Comparison of ENCODE assay signal across 8 cellular contexts in the genomic region with DNA sequence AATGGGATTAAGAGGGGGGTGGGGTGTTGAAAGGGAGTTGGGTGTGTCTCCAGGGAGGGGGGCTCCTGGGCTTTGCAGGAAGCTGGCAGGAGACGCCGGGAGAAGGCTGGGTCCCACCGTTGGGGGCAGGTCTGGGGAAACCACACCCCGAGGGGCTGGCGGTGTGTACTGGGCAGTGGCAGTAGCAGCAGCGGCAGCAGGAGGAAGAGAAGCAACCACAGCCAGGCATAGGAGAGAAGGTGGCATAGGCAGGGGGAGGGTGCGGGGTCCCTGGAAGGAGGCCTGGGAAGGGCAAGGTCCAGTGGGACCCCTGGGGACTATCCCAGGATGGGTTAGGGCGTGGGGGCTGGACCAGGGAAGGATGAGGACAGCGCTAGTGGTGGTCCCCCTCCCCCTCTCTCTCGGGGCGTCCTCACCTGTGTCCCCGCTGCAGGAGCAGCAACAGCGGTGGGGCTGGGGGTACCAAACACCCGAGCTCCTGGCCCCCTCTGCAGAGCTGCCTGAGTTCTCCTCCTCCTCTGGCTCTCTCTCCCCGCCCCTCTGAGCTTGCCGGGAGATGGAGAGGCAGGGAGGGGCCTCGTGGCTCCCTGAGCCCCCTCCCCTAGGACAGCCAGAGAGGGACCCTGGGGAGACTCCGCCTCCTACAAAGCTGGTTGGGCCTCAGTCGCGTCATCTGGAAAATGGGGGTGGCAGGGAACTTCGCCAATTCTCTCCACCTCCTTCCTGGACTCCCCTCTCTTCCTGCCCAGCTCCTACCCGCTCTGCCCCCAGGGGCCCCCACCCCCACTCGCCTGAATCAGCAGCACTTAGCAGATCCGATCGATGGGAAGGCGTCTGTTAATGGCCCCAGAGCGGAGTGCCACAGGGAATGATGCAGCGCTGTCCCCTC. TPM values are rescaled to one million over a fixed set of nuclear protein-coding genes. Genes with fewer than 3 reads are reported as not detected.
A peak's percentile ranks its signal among the peaks of the same experiment; 100 is the strongest.
DNase-seq lines count a peak whose midpoint lies in the region; ATAC-seq and TF ChIP-seq lines count a peak whose summit lies in the region.

A gene (minus strand): TSS at position 520 of the 889 bp plus-strand sequence. CDS start 1,573 bp downstream, outside the sequence.

- peaks cover 43% of the 10 kb centered on the region for H3K36me3 Mint-ChIP-seq in Calu3 (ENCODE audit: insufficient read depth, unreplicated experiment)

- H3K9me3 Mint-ChIP-seq in Calu3 (ENCODE audit: low read depth, unreplicated experiment), result no peaks in the 10 kb centered on the region

- CTCF ChIA-PET in Calu3 (lab: Charles Lee), result interaction anchor here (0.6 to 1.6 kb wide), 3 partner anchors 10 to 151 kb away, joined by 3 read pairs; a partner anchor contains a TSS

- no peaks in the 10 kb centered on the region for H3K27me3 Mint-ChIP-seq in Calu3 (ENCODE audit: unreplicated experiment)

- DNase-seq in Calu3 (peak; percentile 82), NCI-H1436 (lab: John Stamatoyannopoulos, UW) (peak; percentile 41), cerebellar cortex (ENCODE audit: low spot score) (peak; percentile 48), kidney glomerular epithelial cell (lab: John Stamatoyannopoulos, UW) (peak; percentile 13), superior temporal gyrus (ENCODE audit: extremely low spot score) (no peak), HPDE6-E6E7 (ENCODE audit: extremely low spot score) (no peak)
- peak; percentile 10 for DNase-seq in stimulated activated naive CD8-positive, alpha-beta T cell treated with anti-CD3 and anti-CD28 coated beads, Interleukin-15, Interleukin-2, amounts not matched to agents 100 U/mL and 50 U/mL, for 24 hours

- peaks cover 21% of the 10 kb centered on the region for H3K4me1 Mint-ChIP-seq in Calu3 (ENCODE audit: low read depth, unreplicated experiment)

- peak within 1 kb of the TSS; percentile 67 for H3K27ac Mint-ChIP-seq in Calu3 (ENCODE audit: unreplicated experiment)

- no TSS peak for BruUV-seq in Calu3 (replicated peaks; lab: Mats Ljungman, UMichigan)

- no peak for TF ChIP-seq CTCF in Calu3 (IDR thresholded peaks at IDR 0.05; ENCODE audit: unreplicated experiment)

- peak; percentile 55 for ATAC-seq in stimulated activated naive CD8-positive, alpha-beta T cell treated with anti-CD3 and anti-CD28 coated beads, Interleukin-15, Interleukin-2, amounts not matched to agents 100 U/mL and 50 U/mL, for 24 hours
- no peak for ATAC-seq in HG02981 (IDR thresholded peaks at IDR 0.05; ENCODE audit: unreplicated experiment)

- intact Hi-C loops in Calu3 (cut with micrococcal nuclease; ENCODE audit: unreplicated experiment), result loop anchor here (5.0 kb wide), 1 partner anchor 71 kb away; a partner anchor contains a TSS

- H3K4me3 Mint-ChIP-seq in Calu3 (ENCODE audit: low read depth, unreplicated experiment), result peak within 1 kb of the TSS; percentile 73

RNA-seq across cellular contexts. Expression of the gene that starts here (rescaled TPM):
- 8.4 and 9.7 TPM in 2 replicates for total RNA-seq in Calu3 (2022)

Comparison
In these comparisons a context has a peak if more than half of its experiments do, and no peak if none do; other contexts are left out.
1. DNase-seq: peak in Calu3 (single experiment), NCI-H1436 (single experiment), cerebellar cortex (single experiment), kidney glomerular epithelial cell (single experiment) and stimulated activated naive CD8-positive, alpha-beta T cell treated with anti-CD3 and anti-CD28 coated beads, Interleukin-15, Interleukin-2, amounts not matched to agents 100 U/mL and 50 U/mL, for 24 hours (single experiment); none in superior temporal gyrus (single experiment) and HPDE6-E6E7 (single experiment).